8 cellular contexts compared by ENCODE assay signal in the genomic region with DNA sequence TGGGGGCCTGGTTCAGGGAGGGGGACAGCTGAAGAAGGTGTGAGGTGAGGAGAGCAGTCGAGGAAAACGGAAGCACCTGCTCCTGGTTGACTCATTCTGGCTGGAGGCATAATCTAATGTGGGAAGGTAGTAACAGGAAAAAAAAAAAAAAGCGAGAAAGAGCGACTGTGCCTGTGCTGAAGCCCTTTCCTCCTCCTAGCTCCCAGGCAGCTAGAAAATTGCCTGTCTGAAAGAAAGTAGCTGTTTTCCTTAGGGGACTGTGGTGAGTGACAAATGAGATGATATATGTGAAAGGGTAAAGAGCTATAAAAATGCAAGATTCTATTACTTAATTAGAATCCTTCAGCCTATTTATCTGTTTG. TPM values are rescaled to one million over a fixed set of nuclear protein-coding genes. Genes with fewer than 3 reads are reported as not detected.
DNase-seq lines count a peak whose midpoint lies in the region; ATAC-seq, FAIRE-seq and TF ChIP-seq lines count a peak whose summit lies in the region.

No MANE protein-coding gene starts in this region.

- peak overlapping the region; percentile 94 for H3K14ac ChIP-seq in trophoblast cell (ENCODE audit: low read length)

- H4K8ac ChIP-seq in trophoblast cell (ENCODE audit: low read depth, low read length) = peak overlapping the region; percentile 89

- peak overlapping the region; percentile 91 for H3K4ac ChIP-seq in trophoblast cell (ENCODE audit: low read depth, low read length)

- no peaks in the 10 kb centered on the region for H3K9me3 ChIP-seq in endothelial cell of umbilical vein (replicated peaks; ENCODE audit: control insufficient read depth, insufficient read depth, low read length)
- H3K9me3 ChIP-seq in trophoblast cell (ENCODE audit: insufficient read depth, low read depth, low read length) = no peaks in the 10 kb centered on the region

- CTCF ChIA-PET in endothelial cell of umbilical vein (lab: Charles Lee) (interaction anchor here (0.6 to 2.3 kb wide), 9 partner anchors 10 to 391 kb away, joined by 3 to 10 read pairs (median 3); no protein-coding TSS in a partner anchor), GM10248 (lab: Yijun Ruan, JAX) (interaction anchor here (0.7 to 1.3 kb wide), 4 partner anchors 8 to 148 kb away, joined by 3 to 7 read pairs (median 4); no protein-coding TSS in a partner anchor)

- no peak for ATAC-seq in HG02870 (IDR thresholded peaks at IDR 0.05; ENCODE audit: unreplicated experiment)
- no peak for ATAC-seq in GM21825 (IDR thresholded peaks at IDR 0.05; ENCODE audit: unreplicated experiment)
- ATAC-seq in HG03521 (IDR thresholded peaks at IDR 0.05; ENCODE audit: unreplicated experiment) = no peak

- H3K4me3 ChIP-seq in endothelial cell of umbilical vein (replicated peaks in 1 of 3; ENCODE audit: insufficient read depth in 1 of 3, low read depth in 1 of 3, low read length in 3 of 3) (peak overlapping the region in 1 of 3 experiments; percentile 26), trophoblast cell (ENCODE audit: low read depth, low read length) (peak overlapping the region; percentile 89)

- POLR2A ChIA-PET in endothelial cell of umbilical vein (lab: Charles Lee) (interaction anchor here (0.7 kb wide), 1 partner anchor 94 kb away, joined by 5 read pairs; no protein-coding TSS in a partner anchor), GM10248 (lab: Yijun Ruan, JAX) (interaction anchor here (1.0 kb wide), 1 partner anchor 124 kb away, joined by 4 read pairs; no protein-coding TSS in a partner anchor)

- peaks cover 40% of the 10 kb centered on the region for H3K79me1 ChIP-seq in trophoblast cell (ENCODE audit: low read length)

- H2BK12ac ChIP-seq in trophoblast cell (ENCODE audit: low read length) = peak overlapping the region; percentile 1

- no TSS peak for BruUV-seq in endothelial cell of umbilical vein (replicated peaks; lab: Mats Ljungman, UMichigan)

- H3K4me2 ChIP-seq in endothelial cell of umbilical vein (ENCODE audit: insufficient read depth, low read length) (peak overlapping the region; percentile 45), trophoblast cell (ENCODE audit: low read length) (peak overlapping the region; percentile 88)

- H3K9ac ChIP-seq in endothelial cell of umbilical vein (replicated peaks; ENCODE audit: extremely low read depth, insufficient read depth, low read length) = no peak overlapping the region
- peak overlapping the region; percentile 88 for H3K9ac ChIP-seq in trophoblast cell (ENCODE audit: low read length)

- FAIRE-seq in GM12891 (lab: Jason Lieb, UNC) (peak; percentile 45), endothelial cell of umbilical vein (lab: Jason Lieb, UNC) (peak; percentile 55)

- no peaks in the 10 kb centered on the region for H3K9me1 ChIP-seq in endothelial cell of umbilical vein (replicated peaks; ENCODE audit: control insufficient read depth, extremely low read depth, insufficient read depth, low read length)

- H3K18ac ChIP-seq in trophoblast cell (ENCODE audit: low read length) = peak overlapping the region; percentile 91

- H3K27ac ChIP-seq in endothelial cell of umbilical vein (ENCODE audit: insufficient read depth, low read depth, low read length) (no peak overlapping the region), trophoblast cell (ENCODE audit: low read depth, low read length) (peak overlapping the region; percentile 20)

- dilution Hi-C loops in endothelial cell of umbilical vein (cut with MboI; ENCODE audit: extremely low pct_ligation_motif_present, low sequenced_read_pairs) = no loop called here

- intact Hi-C loops in endothelial cell of umbilical vein (cut with micrococcal nuclease) = loop anchor here (1.0 to 5.0 kb wide), 3 partner anchors 56 to 235 kb away; partner anchors contain the start of gene COPG2

- H2BK120ac ChIP-seq in trophoblast cell (ENCODE audit: insufficient read depth, low read length, poor library complexity) = peak overlapping the region; percentile 17

- peak overlapping the region; percentile 32 for H4K12ac ChIP-seq in trophoblast cell (ENCODE audit: low read depth, low read length)

- H3K79me2 ChIP-seq in endothelial cell of umbilical vein (ENCODE audit: control insufficient read depth, insufficient read depth, low read length) (no peaks in the 10 kb centered on the region), trophoblast cell (ENCODE audit: control insufficient read depth, insufficient read depth, low read length, poor library complexity) (peaks cover 16% of the 10 kb centered on the region)

- H2BK5ac ChIP-seq in trophoblast cell (ENCODE audit: low read depth, low read length, poor library complexity) = no peak overlapping the region

- H3K36me3 ChIP-seq in endothelial cell of umbilical vein (ENCODE audit: control insufficient read depth in 2 of 2, extremely low read depth in 1 of 2, insufficient read depth in 2 of 2, low read length in 2 of 2) (no peaks in the 10 kb centered on the region), trophoblast cell (ENCODE audit: control insufficient read depth in 1 of 2, insufficient read depth in 2 of 2, low read length in 2 of 2) (peaks cover 0 to 2% of the 10 kb centered on the region in 2 experiments)

- DNase-seq in GM12891 (ENCODE audit: insufficient read length, low spot score) (no peak), OCI-M1 (lab: John Stamatoyannopoulos, UW) (peak; percentile 51), endothelial cell of umbilical vein (ENCODE audit: low read depth, low spot score) (peak; percentile 51), trophoblast cell (peak; percentile 43 to 55), GM10248 (ENCODE audit: extremely low spot score) (no peak)

- H4K20me1 ChIP-seq in endothelial cell of umbilical vein (replicated peaks; ENCODE audit: control insufficient read depth, extremely low read depth, insufficient read depth, low read length) = no peaks in the 10 kb centered on the region

- no CpG with 5 or more reads among the region's 4 CpGs for WGBS in trophoblast cell (ENCODE audit: extremely low coverage, insufficient coverage, insufficient read length)

- no peak overlapping the region for H3K23ac ChIP-seq in trophoblast cell (ENCODE audit: low read length)

- H3K27me3 ChIP-seq in endothelial cell of umbilical vein (ENCODE audit: control insufficient read depth in 2 of 2, insufficient read depth in 2 of 2, low read length in 2 of 2) = peaks cover 2 to 7% of the 10 kb centered on the region in 2 experiments
- H3K27me3 ChIP-seq in trophoblast cell (ENCODE audit: insufficient read depth, low read length) = no peaks in the 10 kb centered on the region

- H4K91ac ChIP-seq in trophoblast cell (ENCODE audit: low read depth, low read length) = peak overlapping the region; percentile 62

- TF ChIP-seq CTCF in endothelial cell of umbilical vein (IDR thresholded peaks at IDR 0.05; ENCODE audit: extremely low read depth in 1 of 2, insufficient read depth in 1 of 2, low read depth in 1 of 2, low read length in 2 of 2) (no peak), GM10248 (IDR thresholded peaks at IDR 0.05; ENCODE audit: control extremely low read depth, extremely low read depth, low read depth, missing control alignments) (no peak)

- H2AK5ac ChIP-seq in trophoblast cell (ENCODE audit: low read length) = peak overlapping the region; percentile 44

- H2AFZ ChIP-seq in endothelial cell of umbilical vein (ENCODE audit: low read depth, low read length) (peak overlapping the region; percentile 82), trophoblast cell (ENCODE audit: insufficient read depth, low read length, poor library complexity) (peak overlapping the region; percentile 89)

- TF ChIP-seq POLR2A in GM12891 (IDR thresholded peaks at IDR 0.05; ENCODE audit: low read depth, low read length) (no peak), endothelial cell of umbilical vein (IDR thresholded peaks at IDR 0.05; ENCODE audit: low read depth, low read length) (no peak)

- H3K4me1 ChIP-seq in endothelial cell of umbilical vein (ENCODE audit: control insufficient read depth, extremely low read depth, insufficient read depth, low read length) (peaks cover 37% of the 10 kb centered on the region), trophoblast cell (ENCODE audit: control insufficient read depth in 1 of 2, insufficient read depth in 2 of 2, low read length in 2 of 2) (peaks cover 17 to 37% of the 10 kb centered on the region in 2 experiments)

TF ChIP-seq in GM12891, 5 proteins besides CTCF, POLR2A, EP300 and RAD21 (continues in another document):
- TF ChIP-seq SPI1 (IDR thresholded peaks at IDR 0.05; ENCODE audit: low read depth, low read length) (no peak), PAX5 (IDR thresholded peaks at IDR 0.05; ENCODE audit: insufficient read depth, low read length, severe bottlenecking) (no peak), POU2F2 (IDR thresholded peaks at IDR 0.05; ENCODE audit: low read depth, low read length) (no peak), POLR2AphosphoS5 (IDR thresholded peaks at IDR 0.05; ENCODE audit: low read depth, low read length) (no peak)

TF ChIP-seq in endothelial cell of umbilical vein, 7 proteins besides CTCF, POLR2A, EP300 and RAD21:
- no peak for TF ChIP-seq FOS (IDR thresholded peaks at IDR 0.05; ENCODE audit: borderline replicate concordance, insufficient read depth, low read length)
- TF ChIP-seq POLR2AphosphoS5 (IDR thresholded peaks at IDR 0.05; ENCODE audit: insufficient read depth, low read depth, low read length) = peak; percentile 33

RNA-seq across cellular contexts. Expression of gene MEST, which starts 4.9 kb away (rescaled TPM):
- polyA plus RNA-seq in GM12891 (2012; ENCODE audit: low read depth, missing spikeins) = 18.0 TPM
- 52.6 and 62.1 TPM in 2 replicates for total RNA-seq in endothelial cell of umbilical vein
- 44.3 and 46.7 TPM in 2 replicates for polyA plus RNA-seq in endothelial cell of umbilical vein
- 56.2 and 58.6 TPM in 2 replicates for polyA plus RNA-seq in endothelial cell of umbilical vein (2011; cell fraction: cytosol; rRNA removed)
- polyA plus RNA-seq in endothelial cell of umbilical vein (2011; cell fraction: nucleus; rRNA removed) = 35.2 and 42.6 TPM in 2 replicates
- 75.3 and 78.8 TPM in 2 replicates for polyA plus RNA-seq in endothelial cell of umbilical vein (2012)
- polyA minus RNA-seq in endothelial cell of umbilical vein = 90.2 and 125 TPM in 2 replicates
- 41.6 TPM for polyA minus RNA-seq in endothelial cell of umbilical vein (2011; cell fraction: cytosol; rRNA and poly(A)+ RNA removed)
- polyA minus RNA-seq in endothelial cell of umbilical vein (2011; cell fraction: nucleus; rRNA and poly(A)+ RNA removed) = 26.0 and 49.8 TPM in 2 replicates
- polyA plus RNA-seq in trophoblast cell (2013) = 338 and 343 TPM in 2 replicates

RNA-seq across cellular contexts. Expression of gene CEP41, which starts 46.1 kb away (rescaled TPM):
- polyA plus RNA-seq in GM12891 (2012; ENCODE audit: low read depth, missing spikeins) = 7.8 TPM
- total RNA-seq in endothelial cell of umbilical vein = 25.9 and 26.8 TPM in 2 replicates
- 15.5 and 19.5 TPM in 2 replicates for polyA plus RNA-seq in endothelial cell of umbilical vein
- polyA plus RNA-seq in endothelial cell of umbilical vein (2011; cell fraction: cytosol; rRNA removed) = 18.5 and 22.4 TPM in 2 replicates
- polyA plus RNA-seq in endothelial cell of umbilical vein (2011; cell fraction: nucleus; rRNA removed) = 24.1 and 24.3 TPM in 2 replicates
- polyA plus RNA-seq in endothelial cell of umbilical vein (2012) = 16.5 and 17.0 TPM in 2 replicates
- 16.0 and 21.5 TPM in 2 replicates for polyA minus RNA-seq in endothelial cell of umbilical vein
- 5.7 TPM for polyA minus RNA-seq in endothelial cell of umbilical vein (2011; cell fraction: cytosol; rRNA and poly(A)+ RNA removed)
- polyA minus RNA-seq in endothelial cell of umbilical vein (2011; cell fraction: nucleus; rRNA and poly(A)+ RNA removed) = 11.5 and 17.6 TPM in 2 replicates
- 13.5 and 14.0 TPM in 2 replicates for polyA plus RNA-seq in trophoblast cell (2013)

Comparison
In these comparisons a context has a peak if more than half of its experiments do, and no peak if none do; other contexts are left out.
1. DNase-seq: peak in OCI-M1 (single experiment), endothelial cell of umbilical vein (single experiment) and trophoblast cell (2 of 2); none in GM12891 (single experiment) and GM10248 (single experiment).